ENCODE assay signal across 18 cellular contexts in genomic region chr13:47632311-47632710, GRCh38.
"Had no signal": no experiment of that assay in that cellular context is flagged by ENCODE, and none has a peak within 500 bp of the region (broad histone marks: within the 10 kb centered on the region; RNA-seq: fewer than 3 reads in every experiment).

No MANE protein-coding gene starts in this region.

- H3K4me1 Mint-ChIP-seq: activated naive CD4-positive, alpha-beta T cell treated with anti-CD3 and anti-CD28 coated beads, Interleukin-2, amount 50 U/mL, for 24 hours; central memory CD8-positive, alpha-beta T cell; naive thymus-derived CD4-positive, alpha-beta T cell had no signal

- H3K9ac ChIP-seq: parathyroid adenoma had no signal

- H3K27ac ChIP-seq: ascending aorta, colonic mucosa, left ventricle myocardium inferior, neutrophil, parathyroid adenoma, right lobe of liver, transverse colon, VCaP had no signal

- H3K4me1 ChIP-seq: ascending aorta, colonic mucosa, left ventricle myocardium inferior, parathyroid adenoma, right lobe of liver, transverse colon had no signal

- ATAC-seq: activated T-cell treated with anti-CD3 and anti-CD28 coated beads, Interleukin-2, amount 50 U/mL, for 72 hours; naive thymus-derived CD4-positive, alpha-beta T cell; right lobe of liver had no signal

- H3K4me3 ChIP-seq: ascending aorta, colonic mucosa, left ventricle myocardium inferior, right lobe of liver, transverse colon had no signal

- H3K79me2 ChIP-seq: parathyroid adenoma had no signal

- H3K27me3 ChIP-seq: ascending aorta, colonic mucosa, neutrophil, right lobe of liver, transverse colon had no signal

- H2AFZ ChIP-seq: parathyroid adenoma had no signal

- H3K36me3 ChIP-seq: ascending aorta, colonic mucosa, left ventricle myocardium inferior, neutrophil, right lobe of liver, transverse colon had no signal

- FAIRE-seq: endometrium had no signal

- H3K27ac Mint-ChIP-seq: activated naive CD4-positive, alpha-beta T cell treated with anti-CD3 and anti-CD28 coated beads, Interleukin-2, amount 50 U/mL, for 24 hours; activated T-cell treated with anti-CD3 and anti-CD28 coated beads, Interleukin-2, amount 50 U/mL, for 72 hours; naive thymus-derived CD4-positive, alpha-beta T cell; stimulated activated naive CD8-positive, alpha-beta T cell treated with anti-CD3 and anti-CD28 coated beads, Interleukin-15, Interleukin-2, amounts not matched to agents 100 ng/mL and 50 ng/mL, for 24 hours had no signal

- H3K9me3 ChIP-seq: colonic mucosa, neutrophil, right lobe of liver had no signal

- H3K4me3 Mint-ChIP-seq: activated naive CD4-positive, alpha-beta T cell treated with anti-CD3 and anti-CD28 coated beads, Interleukin-2, amount 50 U/mL, for 24 hours; activated T-cell treated with anti-CD3 and anti-CD28 coated beads, Interleukin-2, amount 50 U/mL, for 72 hours; central memory CD8-positive, alpha-beta T cell; naive thymus-derived CD4-positive, alpha-beta T cell; stimulated activated naive CD8-positive, alpha-beta T cell treated with anti-CD3 and anti-CD28 coated beads, Interleukin-15, Interleukin-2, amounts not matched to agents 100 ng/mL and 50 ng/mL, for 24 hours had no signal

- H3K27me3 Mint-ChIP-seq: central memory CD8-positive, alpha-beta T cell; stimulated activated naive CD8-positive, alpha-beta T cell treated with anti-CD3 and anti-CD28 coated beads, Interleukin-15, Interleukin-2, amounts not matched to agents 100 ng/mL and 50 ng/mL, for 24 hours had no signal

- DNase-seq: activated CD4-positive, alpha-beta T cell treated with anti-CD3 and anti-CD28 coated beads, Interleukin-2, amount 50 U/mL, for 4 hours; activated effector memory CD4-positive, alpha-beta T cell treated with anti-CD3 and anti-CD28 coated beads, Interleukin-2, amount 50 U/mL, for 16 hours; activated T-cell treated with anti-CD3 and anti-CD28 coated beads, Interleukin-2, amount 50 U/mL, for 72 hours; colonic mucosa; foreskin melanocyte; kidney glomerular epithelial cell; left ventricle myocardium inferior; naive thymus-derived CD4-positive, alpha-beta T cell; right lobe of liver; transverse colon had no signal
